2 cellular contexts compared by ENCODE assay signal in the genomic region with DNA sequence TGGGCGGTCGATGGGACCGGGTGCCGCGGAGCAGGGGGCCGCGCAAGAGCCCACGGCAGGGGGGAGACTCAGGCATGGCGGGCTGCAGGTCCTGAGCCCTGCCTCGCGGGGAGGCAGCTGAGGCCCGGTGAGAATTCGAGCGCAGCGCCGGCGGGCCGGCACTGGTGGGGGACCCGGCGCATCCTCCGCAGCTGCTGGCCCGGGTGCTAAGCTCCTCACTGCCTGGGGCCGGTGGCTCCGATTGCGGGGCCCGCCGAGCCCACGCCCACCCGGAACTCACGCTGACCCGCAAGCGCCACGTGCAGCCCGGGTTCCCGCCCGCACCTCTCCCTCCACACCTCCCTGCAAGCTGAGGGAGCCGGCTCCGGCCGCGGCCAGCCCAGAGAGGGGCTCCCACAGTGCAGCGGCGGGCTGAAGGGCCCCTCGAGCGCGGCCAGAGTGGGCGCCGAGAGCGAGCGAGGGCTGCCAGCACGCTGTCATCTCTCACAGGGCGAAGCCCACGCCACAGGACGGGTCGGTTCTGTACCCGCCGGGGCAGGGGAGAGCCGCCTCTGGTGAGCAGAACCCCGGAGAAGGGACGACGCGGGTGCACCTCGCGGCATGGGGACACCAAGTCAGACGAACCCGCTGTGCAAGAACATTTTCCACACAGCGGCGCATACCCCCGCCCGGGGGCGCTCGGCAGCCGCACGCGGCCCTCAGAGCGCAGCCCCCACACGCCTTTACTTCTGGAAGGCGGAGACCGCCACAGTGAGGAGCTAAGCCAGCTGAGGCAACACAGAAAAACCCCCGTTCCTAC.
A peak's percentile ranks its signal among the peaks of the same experiment; 100 is the strongest.
TF ChIP-seq lines count a peak whose summit lies in the region.

No MANE protein-coding gene starts in this region.

TF ChIP-seq in A549, 52 proteins besides CTCF, POLR2A, EP300 and RAD21:
- TF ChIP-seq ZC3H11A (IDR thresholded peaks at IDR 0.05) (no peak), CHD2 (IDR thresholded peaks at IDR 0.05; ENCODE audit: low read length, partially characterized antibody) (no peak), HOXB13 (CRISPR knock-in tag; IDR thresholded peaks at IDR 0.05; ENCODE audit: low read depth) (no peak), BHLHE40 (IDR thresholded peaks at IDR 0.05; ENCODE audit: low read depth, low read length) (no peak), KDM5A (IDR thresholded peaks at IDR 0.05) (no peak), FOXS1 (CRISPR knock-in tag; IDR thresholded peaks at IDR 0.05) (no peak), MAFK (IDR thresholded peaks at IDR 0.05; ENCODE audit: partially characterized antibody) (no peak), RARB (CRISPR knock-in tag; IDR thresholded peaks at IDR 0.05) (no peak), GATA3 (IDR thresholded peaks at IDR 0.05; ENCODE audit: borderline replicate concordance) (no peak), NPAS2 (CRISPR knock-in tag; IDR thresholded peaks at IDR 0.05; ENCODE audit: borderline replicate concordance) (no peak)
- TF ChIP-seq, protein P1, sequence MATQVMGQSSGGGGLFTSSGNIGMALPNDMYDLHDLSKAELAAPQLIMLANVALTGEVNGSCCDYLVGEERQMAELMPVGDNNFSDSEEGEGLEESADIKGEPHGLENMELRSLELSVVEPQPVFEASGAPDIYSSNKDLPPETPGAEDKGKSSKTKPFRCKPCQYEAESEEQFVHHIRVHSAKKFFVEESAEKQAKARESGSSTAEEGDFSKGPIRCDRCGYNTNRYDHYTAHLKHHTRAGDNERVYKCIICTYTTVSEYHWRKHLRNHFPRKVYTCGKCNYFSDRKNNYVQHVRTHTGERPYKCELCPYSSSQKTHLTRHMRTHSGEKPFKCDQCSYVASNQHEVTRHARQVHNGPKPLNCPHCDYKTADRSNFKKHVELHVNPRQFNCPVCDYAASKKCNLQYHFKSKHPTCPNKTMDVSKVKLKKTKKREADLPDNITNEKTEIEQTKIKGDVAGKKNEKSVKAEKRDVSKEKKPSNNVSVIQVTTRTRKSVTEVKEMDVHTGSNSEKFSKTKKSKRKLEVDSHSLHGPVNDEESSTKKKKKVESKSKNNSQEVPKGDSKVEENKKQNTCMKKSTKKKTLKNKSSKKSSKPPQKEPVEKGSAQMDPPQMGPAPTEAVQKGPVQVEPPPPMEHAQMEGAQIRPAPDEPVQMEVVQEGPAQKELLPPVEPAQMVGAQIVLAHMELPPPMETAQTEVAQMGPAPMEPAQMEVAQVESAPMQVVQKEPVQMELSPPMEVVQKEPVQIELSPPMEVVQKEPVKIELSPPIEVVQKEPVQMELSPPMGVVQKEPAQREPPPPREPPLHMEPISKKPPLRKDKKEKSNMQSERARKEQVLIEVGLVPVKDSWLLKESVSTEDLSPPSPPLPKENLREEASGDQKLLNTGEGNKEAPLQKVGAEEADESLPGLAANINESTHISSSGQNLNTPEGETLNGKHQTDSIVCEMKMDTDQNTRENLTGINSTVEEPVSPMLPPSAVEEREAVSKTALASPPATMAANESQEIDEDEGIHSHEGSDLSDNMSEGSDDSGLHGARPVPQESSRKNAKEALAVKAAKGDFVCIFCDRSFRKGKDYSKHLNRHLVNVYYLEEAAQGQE (IDR thresholded peaks at IDR 0.05): no peak

TF ChIP-seq in GM12878, 131 proteins besides CTCF, POLR2A, EP300 and RAD21:
- TF ChIP-seq NBN (IDR thresholded peaks at IDR 0.05) (no peak), GATAD2B (conservative IDR thresholded peaks at IDR 0.05; ENCODE audit: low read depth) (0 out of 2 replicates have a peak, but pooled peaks have one; percentile 38)
- TF ChIP-seq, protein P2, sequence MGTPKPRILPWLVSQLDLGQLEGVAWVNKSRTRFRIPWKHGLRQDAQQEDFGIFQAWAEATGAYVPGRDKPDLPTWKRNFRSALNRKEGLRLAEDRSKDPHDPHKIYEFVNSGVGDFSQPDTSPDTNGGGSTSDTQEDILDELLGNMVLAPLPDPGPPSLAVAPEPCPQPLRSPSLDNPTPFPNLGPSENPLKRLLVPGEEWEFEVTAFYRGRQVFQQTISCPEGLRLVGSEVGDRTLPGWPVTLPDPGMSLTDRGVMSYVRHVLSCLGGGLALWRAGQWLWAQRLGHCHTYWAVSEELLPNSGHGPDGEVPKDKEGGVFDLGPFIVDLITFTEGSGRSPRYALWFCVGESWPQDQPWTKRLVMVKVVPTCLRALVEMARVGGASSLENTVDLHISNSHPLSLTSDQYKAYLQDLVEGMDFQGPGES (IDR thresholded peaks at IDR 0.05): no peak
